8 cellular contexts compared by ENCODE assay signal in the genomic region with DNA sequence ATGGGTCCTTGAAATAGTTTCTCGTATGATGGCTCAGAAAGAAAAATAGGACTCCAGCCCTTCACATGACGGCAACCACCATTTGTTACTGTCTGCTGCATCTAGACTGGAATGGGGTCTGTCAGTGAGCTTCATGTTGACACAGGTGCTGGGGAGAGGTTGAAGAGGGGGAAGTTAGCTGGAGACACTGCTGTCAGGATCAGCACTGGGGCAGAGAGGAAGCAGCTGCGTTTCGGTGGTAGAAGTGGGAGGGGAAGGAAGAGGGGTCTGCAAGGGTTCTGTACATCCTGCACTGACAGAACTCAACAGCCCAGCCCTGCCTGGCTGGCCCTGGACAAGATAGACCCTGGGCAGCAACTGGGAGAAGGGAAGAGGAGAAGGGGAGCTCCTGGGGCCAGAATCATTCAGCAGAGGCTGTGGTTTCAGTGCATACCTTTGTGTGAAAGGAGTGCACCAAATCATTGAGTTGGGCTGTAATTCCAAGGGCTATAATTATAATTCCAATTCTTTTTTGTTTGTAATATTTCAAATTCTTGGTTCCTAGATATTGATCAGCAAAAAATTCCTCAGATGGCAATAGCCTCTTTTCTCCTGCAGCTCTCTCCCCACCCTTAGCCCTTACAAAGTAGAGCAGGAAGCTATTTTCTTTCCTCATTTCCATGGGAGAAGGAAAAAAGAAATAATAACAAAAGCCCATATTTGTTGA.
DNase-seq lines count a peak whose midpoint lies in the region; ATAC-seq lines count a peak whose summit lies in the region.

No MANE protein-coding gene starts in this region.

- ATAC-seq in GM19468 (IDR thresholded peaks at IDR 0.05; ENCODE audit: extremely low read depth, unreplicated experiment) (peak; percentile 60), HG03520 (IDR thresholded peaks at IDR 0.05; ENCODE audit: unreplicated experiment) (peak; percentile 70)

- DNase-seq in COLO668 (lab: John Stamatoyannopoulos, UW; ENCODE audit: unreplicated experiment) = peak; percentile 68
- DNase-seq in SKM-1 treated with dmso at 0.1 percent for 144 hours (lab: John Stamatoyannopoulos, UW; ENCODE audit: unreplicated experiment) = peak; percentile 0
- no peak for DNase-seq in neuronal stem cell (ENCODE audit: low spot score)
- no peak for DNase-seq in iPS-NIHi11 (ENCODE audit: low spot score)
- DNase-seq in HuH-7 (ENCODE audit: low spot score) = no peak
- DNase-seq in stimulated activated CD4-positive, alpha-beta T cell treated with anti-CD3 and anti-CD28 coated beads, Interleukin-1b, Interleukin-23, amount 100 ng/mL, for 48 hours = no peak

- no peak overlapping the region for H2BK15ac ChIP-seq in neuronal stem cell (ENCODE audit: low read length)

- H3K27me3 ChIP-seq in neuronal stem cell (ENCODE audit: control insufficient read depth in 3 of 3, insufficient read depth in 3 of 3, low read depth in 1 of 3, low read length in 3 of 3) = peaks cover 0 to 8% (median 0%) of the 10 kb centered on the region in 3 experiments

- no peaks in the 10 kb centered on the region for H3K9me3 ChIP-seq in neuronal stem cell (replicated peaks in 1 of 2; ENCODE audit: control insufficient read depth in 2 of 2, insufficient read depth in 1 of 2, low read depth in 1 of 2, low read length in 2 of 2)

- H3K18ac ChIP-seq in neuronal stem cell (ENCODE audit: low read length) = no peak overlapping the region

- no CpG with 5 or more reads among the region's 4 CpGs for WGBS in neuronal stem cell (ENCODE audit: extremely low coverage in 2 of 2, insufficient read length in 2 of 2, insufficient replicate concordance in 1 of 2), 2 donors

- no peak overlapping the region for H3K4me3 ChIP-seq in neuronal stem cell (ENCODE audit: low read length in 2 of 2)

- no peak overlapping the region for H2AK5ac ChIP-seq in neuronal stem cell (ENCODE audit: low read depth, low read length)

- H3K23ac ChIP-seq in neuronal stem cell (ENCODE audit: low read depth, low read length, poor library complexity) = no peak overlapping the region

- H3K4me1 ChIP-seq in neuronal stem cell (ENCODE audit: control insufficient read depth in 2 of 2, insufficient read depth in 1 of 2, low read depth in 1 of 2, low read length in 2 of 2) = no peaks in the 10 kb centered on the region

- H4K91ac ChIP-seq in neuronal stem cell (ENCODE audit: low read depth, low read length, poor library complexity) = no peak overlapping the region

- H2BK5ac ChIP-seq in neuronal stem cell (ENCODE audit: low read length) = no peak overlapping the region

- H4K8ac ChIP-seq in neuronal stem cell (ENCODE audit: low read depth, low read length) = no peak overlapping the region

- no peak overlapping the region for H3K27ac ChIP-seq in neuronal stem cell (replicated peaks; ENCODE audit: low read length)

- no peak overlapping the region for H3K4ac ChIP-seq in neuronal stem cell (ENCODE audit: low read length)

- no peak overlapping the region for H3K9ac ChIP-seq in neuronal stem cell (ENCODE audit: low read depth, low read length, poor library complexity)

- H2BK120ac ChIP-seq in neuronal stem cell (ENCODE audit: low read depth, low read length) = no peak overlapping the region

- no peak overlapping the region for H3K14ac ChIP-seq in neuronal stem cell (ENCODE audit: low read length)

- no peaks in the 10 kb centered on the region for H3K36me3 ChIP-seq in neuronal stem cell (replicated peaks in 1 of 2; ENCODE audit: control insufficient read depth in 2 of 2, insufficient read depth in 2 of 2, low read length in 2 of 2)

- H3K79me1 ChIP-seq in neuronal stem cell (ENCODE audit: low read depth, low read length) = no peaks in the 10 kb centered on the region

- no peak overlapping the region for H2AFZ ChIP-seq in neuronal stem cell (ENCODE audit: low read length)

- H3K4me2 ChIP-seq in neuronal stem cell (ENCODE audit: insufficient read depth, low read length, poor library complexity, severe bottlenecking) = no peak overlapping the region

- no peak overlapping the region for H2BK12ac ChIP-seq in neuronal stem cell (ENCODE audit: low read length)

Comparison
In these comparisons a context has a peak if more than half of its experiments do, and no peak if none do; other contexts are left out.
1. DNase-seq: peak in COLO668 (single experiment) and SKM-1 treated with dmso at 0.1 percent for 144 hours (single experiment); none in neuronal stem cell (single experiment), iPS-NIHi11 (single experiment), HuH-7 (single experiment) and stimulated activated CD4-positive, alpha-beta T cell treated with anti-CD3 and anti-CD28 coated beads, Interleukin-1b, Interleukin-23, amount 100 ng/mL, for 48 hours (single experiment).